In the genomic region with DNA sequence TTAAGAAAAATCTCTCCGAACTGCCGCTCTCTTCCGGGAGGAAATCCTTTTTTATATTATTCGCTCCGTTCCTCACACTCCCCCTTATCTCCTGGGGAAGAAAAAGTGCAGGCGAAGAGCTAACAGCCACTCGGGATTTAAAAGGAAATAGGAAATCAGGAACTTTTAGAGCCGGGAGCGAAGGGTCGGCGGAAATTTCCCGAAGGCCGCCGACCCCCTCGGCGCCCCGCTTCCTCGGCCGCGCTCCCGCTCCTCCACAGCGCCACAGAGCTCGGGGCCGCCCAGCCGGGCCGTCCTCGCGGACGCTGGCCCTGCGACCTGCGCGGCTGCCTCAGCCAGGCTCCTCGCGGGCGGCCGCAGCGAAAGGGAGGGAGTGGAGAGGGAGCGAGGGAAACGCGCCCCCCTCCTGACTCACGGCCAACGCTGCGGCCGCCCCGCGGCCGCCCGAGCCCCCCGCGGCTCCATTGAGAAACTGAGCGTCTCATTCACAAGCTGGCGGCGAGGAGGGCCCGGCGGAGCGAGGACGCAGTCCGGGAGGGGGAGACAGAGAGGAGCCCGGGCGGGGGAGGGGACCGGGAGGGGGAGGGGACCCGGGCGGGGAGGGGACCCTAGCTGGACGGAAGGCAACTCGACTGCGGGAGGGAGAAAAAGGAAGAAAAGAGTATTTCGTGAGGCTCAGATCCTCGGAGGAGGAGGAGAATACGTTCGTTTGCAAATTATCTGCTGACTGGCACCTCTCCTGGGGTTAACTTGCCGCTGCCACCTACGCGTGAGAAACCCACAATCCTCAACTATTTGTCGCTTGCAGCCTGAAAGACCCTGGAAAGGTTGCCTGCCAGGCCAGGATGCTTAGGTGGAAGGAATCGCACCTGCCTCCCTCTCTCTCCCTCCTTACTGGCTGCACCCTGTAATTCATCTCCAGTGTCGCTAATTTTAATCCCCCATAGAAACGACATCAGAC, we compare ENCODE assay signal across 8 cellular contexts. TPM values are rescaled to one million over a fixed set of nuclear protein-coding genes. Genes with fewer than 3 reads are reported as not detected.
A peak's percentile ranks its signal among the peaks of the same experiment; 100 is the strongest.
DNase-seq lines count a peak whose midpoint lies in the region; TF ChIP-seq lines count a peak whose summit lies in the region.

A gene (minus strand): TSS at position 368 of the 961 bp plus-strand sequence. CDS start 539 bp downstream, outside the sequence.

- no peaks in the 10 kb centered on the region for H3K9me3 ChIP-seq in vagina

- TF ChIP-seq POLR2A in vagina (IDR thresholded peaks at IDR 0.05): peak in 1 of 2 donors; percentile 27

- peaks cover 18% of the 10 kb centered on the region for H3K4me1 ChIP-seq in vagina

- H3K4me3 ChIP-seq in astrocyte of the cerebellum (ENCODE audit: low read depth, low read length) (peak within 1 kb of the TSS; percentile 89), vagina (peak within 1 kb of the TSS; percentile 92 to 96)

- H3K27me3 ChIP-seq in vagina: no peaks in the 10 kb centered on the region

- no peaks in the 10 kb centered on the region for H3K36me3 ChIP-seq in vagina

- DNase-seq in EL (peak; percentile 80), HCEC 1CT (peak; percentile 69), NCI-H146 treated with DMSO at 0.1 percent for 48 hours (lab: John Stamatoyannopoulos, UW; ENCODE audit: unreplicated experiment) (peak; percentile 56), T1000 (lab: John Stamatoyannopoulos, UW) (peak; percentile 45), astrocyte of the cerebellum (ENCODE audit: low read depth) (peak; percentile 58), hippocampal formation (lab: John Stamatoyannopoulos, UW) (peak; percentile 63 to 71), renal cortical epithelial cell (ENCODE audit: low read depth) (peak; percentile 33), vagina (ENCODE audit: extremely low spot score in 2 of 2) (no peak)

- peak within 1 kb of the TSS; percentile 94 for H3K27ac ChIP-seq in vagina

- TF ChIP-seq CTCF in astrocyte of the cerebellum (IDR thresholded peaks at IDR 0.05; ENCODE audit: low read depth, low read length, missing control alignments) (peak; percentile 36), vagina (IDR thresholded peaks at IDR 0.05) (no peak)

- intact Hi-C loops in vagina (cut with DNase I): loop anchor here (5.0 to 10.0 kb wide), 3 partner anchors 38 to 124 kb away; a partner anchor contains a TSS

- in situ Hi-C loops in astrocyte of the cerebellum (cut with HindIII; ENCODE audit: low sequenced_read_pairs): loop anchor here (5.0 kb wide), 1 partner anchor 72 kb away; no protein-coding TSS in a partner anchor

RNA-seq across cellular contexts. Expression of the gene that starts here (rescaled TPM):
- 28.5 and 37.0 TPM in 2 replicates for total RNA-seq in renal cortical epithelial cell
- 18.2 TPM for total RNA-seq in vagina

Comparison
In these comparisons a context has a peak if more than half of its experiments do, and no peak if none do; other contexts are left out.
1. DNase-seq: peak in EL (single experiment), HCEC 1CT (single experiment), NCI-H146 treated with DMSO at 0.1 percent for 48 hours (single experiment), T1000 (single experiment), astrocyte of the cerebellum (single experiment), hippocampal formation (2 of 2) and renal cortical epithelial cell (single experiment); none in vagina (0 of 2).